Comparison of ENCODE assay signal across 27 cellular contexts in genomic region chr3:129493206-129493605, GRCh38. TPM values are rescaled to one million over a fixed set of nuclear protein-coding genes. Genes with fewer than 3 reads are reported as not detected.
"Had no signal": no experiment of that assay in that cellular context is flagged by ENCODE, and none has a peak within 500 bp of the region (broad histone marks: within the 10 kb centered on the region; RNA-seq: fewer than 3 reads in every experiment).

No MANE protein-coding gene starts in this region.

- H3K4me1 ChIP-seq: colonic mucosa had no signal

- H3K9me3 ChIP-seq: colonic mucosa, heart left ventricle, right atrium auricular region, thoracic aorta, transverse colon had no signal

- H3K4me3 ChIP-seq: colonic mucosa, heart left ventricle, right atrium auricular region, thoracic aorta, transverse colon had no signal

- H3K27ac ChIP-seq: colonic mucosa, thoracic aorta had no signal

- ATAC-seq: esophagus mucosa; heart left ventricle; natural killer cell; stimulated activated memory B cell treated with anti-CD40 and anti-IgM and Interleukin-4, amounts not matched to agents 10 μg/mL and 1 μg/mL and 100 μg/mL, for 72 hours; stimulated activated naive CD8-positive, alpha-beta T cell treated with anti-CD3 and anti-CD28 coated beads, Interleukin-15, amount 100 ng/mL, for 72 hours had no signal

- DNase-seq: colonic mucosa; dermis blood vessel endothelial cell; endodermal cell; heart left ventricle; hippocampal formation; kidney glomerular epithelial cell; mammary epithelial cell; natural killer cell; small intestine; stimulated activated CD4-positive, alpha-beta T cell treated with anti-CD3 and anti-CD28 coated beads, Interleukin-4, amount 100 ng/mL, for 1 hour; stimulated activated CD8-positive, alpha-beta memory T cell treated with anti-CD3 and anti-CD28 coated beads, Interleukin-4, amount 100 ng/mL, for 48 hours; stimulated activated naive CD8-positive, alpha-beta T cell treated with anti-CD3 and anti-CD28 coated beads, Interleukin-15, amount 100 ng/mL, for 72 hours; substantia nigra; transverse colon had no signal

- H3K36me3 ChIP-seq: colonic mucosa, transverse colon had no signal

- H3K27me3 ChIP-seq: colonic mucosa, heart left ventricle, right atrium auricular region, transverse colon had no signal

RNA-seq across cellular contexts. Expression of gene RHO, which starts 35.2 kb away (rescaled TPM):
- total RNA-seq: cerebellum, colonic mucosa, dermis blood vessel endothelial cell, esophagus mucosa, fibroblast of lung, frontal cortex, glomerular endothelial cell, heart left ventricle, liver, mammary epithelial cell, mucosa of gallbladder, myocyte, natural killer cell, neural crest cell, osteocyte, right atrium auricular region, thoracic aorta, transverse colon had no signal
- polyA plus RNA-seq: fibroblast of lung, liver, mammary epithelial cell, small intestine had no signal

RNA-seq across cellular contexts. Expression of gene H1-8, which starts 49.8 kb away (rescaled TPM):
- total RNA-seq: cerebellum, colonic mucosa, dermis blood vessel endothelial cell, endodermal cell, esophagus mucosa, fibroblast of lung, frontal cortex, glomerular endothelial cell, heart left ventricle, liver, mammary epithelial cell, mucosa of gallbladder, myocyte, natural killer cell, neural crest cell, osteocyte, right atrium auricular region, thoracic aorta, transverse colon had no signal
- polyA plus RNA-seq: fibroblast of lung, heart left ventricle, liver, mammary epithelial cell, small intestine had no signal
